In genomic region chr7:99109108-99110051, GRCh38 we compare ENCODE assay signal across 9 cellular contexts. TPM values are rescaled to one million over a fixed set of nuclear protein-coding genes. Genes with fewer than 3 reads are reported as not detected.
DNase-seq lines count a peak whose midpoint lies in the region; ATAC-seq and TF ChIP-seq lines count a peak whose summit lies in the region.
"Had no signal": no experiment of that assay in that cellular context is flagged by ENCODE, and none has a peak within 500 bp of the region (broad histone marks: within the 10 kb centered on the region; RNA-seq: fewer than 3 reads in every experiment).

No MANE protein-coding gene starts in this region.

- H3K4me3 ChIP-seq in GM23248, result peak overlapping the region; percentile 52
- H3K4me3 ChIP-seq in esophagus muscularis mucosa, result peak overlapping the region in 1 of 4 donors; percentile 15
- peak overlapping the region; percentile 40 for H3K4me3 ChIP-seq in skeletal muscle satellite cell (ENCODE audit: low read length)
- H3K4me3 ChIP-seq in mesendoderm (ENCODE audit: low read length), result no peak overlapping the region
- no peak overlapping the region for H3K4me3 ChIP-seq in thyroid gland (replicated peaks in 1 of 3)

- H3K27ac Mint-ChIP-seq in T-cell, result peak overlapping the region in 1 of 2 donors; percentile 31

- no peak overlapping the region for H3K18ac ChIP-seq in mesendoderm (ENCODE audit: low read length)

- 26 to 30% methylated on average over 10 of the region's 10 CpGs for WGBS in GM23248 (ENCODE audit: low coverage in 1 of 2, low lambda C conversion rate in 2 of 2, missing lambda C conversion rate in 2 of 2), 2 experiments
- 60% methylated on average over 9 of the region's 10 CpGs for WGBS in esophagus muscularis mucosa
- no CpG with 5 or more reads among the region's 10 CpGs for WGBS in mesendoderm (ENCODE audit: extremely low coverage, insufficient coverage, low lambda C conversion rate)
- 76 to 79% methylated on average over 10 of the region's 10 CpGs for WGBS in thyroid gland, 2 donors

- intact Hi-C loops in esophagus muscularis mucosa (cut with DNase I), result loop anchor here (10.0 kb wide), 1 partner anchor 625 kb away; the partner anchor contains the start of gene CYP3A7
- intact Hi-C loops in thyroid gland (cut with DNase I), result no loop called here

- peaks cover 13% of the 10 kb centered on the region for H3K79me1 ChIP-seq in mesendoderm (ENCODE audit: low read length)

- H4K20me1 ChIP-seq in GM23248 (ENCODE audit: insufficient read depth), result peaks cover 2% of the 10 kb centered on the region; the same call in 1 of the 2 replicates

- TF ChIP-seq POLR2A in esophagus muscularis mucosa (IDR thresholded peaks at IDR 0.05; ENCODE audit: low read depth), result no peak
- no peak for TF ChIP-seq POLR2A in thyroid gland (IDR thresholded peaks at IDR 0.05)

- no peak overlapping the region for H2AFZ ChIP-seq in GM23248

- H3K9me3 ChIP-seq in GM23248 (ENCODE audit: low read depth) (no peaks in the 10 kb centered on the region), esophagus muscularis mucosa (no peaks in the 10 kb centered on the region), skeletal muscle satellite cell (replicated peaks; ENCODE audit: low read length) (no peaks in the 10 kb centered on the region), thyroid gland (no peaks in the 10 kb centered on the region)

- peak overlapping the region in 2 of 3 donors; percentile 28 to 66 for H3K4me3 Mint-ChIP-seq in T-cell

- H3K27ac ChIP-seq in GM23248 (peak overlapping the region; percentile 71), esophagus muscularis mucosa (replicated peaks in 1 of 4) (peak overlapping the region; percentile 37 to 44 (median 38)), mesendoderm (ENCODE audit: low read depth, low read length) (no peak overlapping the region), thyroid gland (peak overlapping the region in 1 of 3 donors; percentile 10)
- H3K27ac ChIP-seq: KMS-11 had no signal

- POLR2A ChIA-PET in T-cell (lab: Charles Lee), result no interaction called here

- H3K56ac ChIP-seq in mesendoderm (ENCODE audit: low read length), result no peak overlapping the region

- H4K5ac ChIP-seq in mesendoderm (ENCODE audit: low read length), result no peak overlapping the region

- H3K27me3 ChIP-seq in GM23248 (replicated peaks; ENCODE audit: insufficient read depth), result no peaks in the 10 kb centered on the region
- H3K27me3 ChIP-seq in esophagus muscularis mucosa, result no peaks in the 10 kb centered on the region
- no peaks in the 10 kb centered on the region for H3K27me3 ChIP-seq in skeletal muscle satellite cell (ENCODE audit: control insufficient read depth, insufficient read depth, low read length)
- no peaks in the 10 kb centered on the region for H3K27me3 ChIP-seq in mesendoderm (ENCODE audit: insufficient read depth, low read length, poor library complexity)
- H3K27me3 ChIP-seq in thyroid gland, result no peaks in the 10 kb centered on the region

- H3K4me1 Mint-ChIP-seq in T-cell, result peaks cover 68 to 83% (median 72%) of the 10 kb centered on the region in 3 donors

- no peaks in the 10 kb centered on the region for H3K27me3 Mint-ChIP-seq in T-cell

- peaks cover 9% of the 10 kb centered on the region for H3K36me3 Mint-ChIP-seq in T-cell

- CTCF ChIA-PET in T-cell (lab: Charles Lee), result no interaction called here

- no peak overlapping the region for H2AK5ac ChIP-seq in mesendoderm (ENCODE audit: low read length)

- peaks cover 2 to 7% (median 4%) of the 10 kb centered on the region in 3 donors for H3K9me3 Mint-ChIP-seq in T-cell

- H3K9ac ChIP-seq in GM23248 (peak overlapping the region; percentile 24; the same call in 1 of the 2 replicates), skeletal muscle satellite cell (ENCODE audit: low read depth, low read length) (peak overlapping the region; percentile 15), mesendoderm (ENCODE audit: low read length) (no peak overlapping the region)
- H3K9ac ChIP-seq: KMS-11 had no signal

- H3K4ac ChIP-seq in mesendoderm (ENCODE audit: low read depth, low read length), result no peak overlapping the region

- H3F3A ChIP-seq in GM23248 (ENCODE audit: insufficient read depth), result peaks cover 48% of the 10 kb centered on the region

- no peak overlapping the region for H2BK120ac ChIP-seq in mesendoderm (ENCODE audit: low read depth, low read length)

- H3K9me2 ChIP-seq in GM23248 (ENCODE audit: insufficient read depth), result no peaks in the 10 kb centered on the region

- TF ChIP-seq CTCF in esophagus muscularis mucosa (IDR thresholded peaks at IDR 0.05) (no peak), thyroid gland (IDR thresholded peaks at IDR 0.05) (no peak)

- no peak overlapping the region for H4K8ac ChIP-seq in mesendoderm (ENCODE audit: low read depth, low read length)

- in situ Hi-C loops in GM23248 (cut with MboI), result no loop called here

- no peak overlapping the region for H3K23ac ChIP-seq in mesendoderm (ENCODE audit: low read length)

- peak overlapping the region; percentile 69 for H3K4me2 ChIP-seq in GM23248 (ENCODE audit: unreplicated experiment)
- peak overlapping the region; percentile 71 for H3K4me2 ChIP-seq in skeletal muscle satellite cell (ENCODE audit: low read length)
- no peak overlapping the region for H3K4me2 ChIP-seq in mesendoderm (ENCODE audit: low read length)
- H3K4me2 ChIP-seq: KMS-11 had no signal

- H3K4me1 ChIP-seq in GM23248 (ENCODE audit: insufficient read depth) (peaks cover 55% of the 10 kb centered on the region), esophagus muscularis mucosa (peaks cover 28 to 75% (median 55%) of the 10 kb centered on the region in 4 donors), skeletal muscle satellite cell (ENCODE audit: control insufficient read depth, insufficient read depth, low read length) (peaks cover 54% of the 10 kb centered on the region), mesendoderm (ENCODE audit: control insufficient read depth, low read depth, low read length) (peaks cover 11% of the 10 kb centered on the region), thyroid gland (peaks cover 28% of the 10 kb centered on the region in 2 donors)

- peak; percentile 68 to 80 (median 75) for ATAC-seq in T-cell (replicated peaks in 1 of 4)
- no peak for ATAC-seq in HG02678 (IDR thresholded peaks at IDR 0.05; ENCODE audit: unreplicated experiment)

- peak; percentile 44 for DNase-seq in GM23248
- peak in 18 of 34 experiments; percentile 3 to 29 (median 8) for DNase-seq in T-cell
- DNase-seq in esophagus muscularis mucosa (ENCODE audit: extremely low spot score), result no peak
- DNase-seq in mesendoderm, result no peak
- no peak for DNase-seq in DMS79 treated with DMSO at 0.1 percent for 48 hours (lab: John Stamatoyannopoulos, UW)
- DNase-seq in thyroid gland, result no peak

- TF ChIP-seq EP300 in esophagus muscularis mucosa (IDR thresholded peaks at IDR 0.05), result no peak

- H2BK5ac ChIP-seq in mesendoderm (ENCODE audit: low read length), result no peak overlapping the region

- H3K36me3 ChIP-seq in GM23248 (ENCODE audit: low read depth), result peaks cover 5% of the 10 kb centered on the region; the same call in 1 of the 2 replicates
- H3K36me3 ChIP-seq in esophagus muscularis mucosa, result no peaks in the 10 kb centered on the region
- no peaks in the 10 kb centered on the region for H3K36me3 ChIP-seq in skeletal muscle satellite cell (ENCODE audit: insufficient read depth, low read length)
- H3K36me3 ChIP-seq in mesendoderm (ENCODE audit: control insufficient read depth, insufficient read depth, low read length), result no peaks in the 10 kb centered on the region
- H3K36me3 ChIP-seq in thyroid gland, result no peaks in the 10 kb centered on the region

- H3K79me2 ChIP-seq in GM23248 (ENCODE audit: insufficient read depth) (peaks cover 96% of the 10 kb centered on the region), mesendoderm (ENCODE audit: control insufficient read depth, insufficient read depth, low read length) (peaks cover 38% of the 10 kb centered on the region)

- no peak overlapping the region for H2BK15ac ChIP-seq in mesendoderm (replicated peaks; ENCODE audit: low read depth)

RNA-seq across cellular contexts. Expression of gene SMURF1, which starts 34.5 kb away (rescaled TPM):
- 19.1 and 21.1 TPM in 2 replicates for total RNA-seq in GM23248 (2014; rRNA removed; shearing (Covaris generic))
- 6.6 and 6.8 TPM in 2 replicates for polyA plus RNA-seq in GM23248 (2016; fragmentation: Nextera tagmentation; extraction: Ambion mirVana)
- total RNA-seq in T-cell, result 10 to 100 TPM; 21.6 to 26.4 (median 22.7) TPM
- 10 to 100 TPM; 19.1 to 27.4 (median 23.9) TPM for total RNA-seq in esophagus muscularis mucosa
- total RNA-seq in skeletal muscle satellite cell (2012; rRNA removed), result 15.1 and 19.5 TPM in 2 replicates
- 17.7 TPM for polyA plus RNA-seq in mesendoderm (2013, experiment 1 of 2)
- polyA plus RNA-seq in mesendoderm (2013, experiment 2 of 2), result 16.5 TPM
- total RNA-seq in thyroid gland, result 10 to 100 TPM; 13.9 to 20.6 (median 16.7) TPM

Comparison
In these comparisons a context has a peak if more than half of its experiments do, and no peak if none do; other contexts are left out.
1. DNase-seq: peak in GM23248 (single experiment) and T-cell (18 of 34); none in esophagus muscularis mucosa (single experiment), mesendoderm (single experiment), DMS79 treated with DMSO at 0.1 percent for 48 hours (single experiment) and thyroid gland (0 of 2).
2. H3K4me3 ChIP-seq: peak in GM23248 (single experiment) and skeletal muscle satellite cell (single experiment); none in mesendoderm (single experiment) and thyroid gland (0 of 3).